21 cellular contexts compared by ENCODE assay signal in genomic region chr3:146154316-146154715, GRCh38.
"Had no signal": no experiment of that assay in that cellular context is flagged by ENCODE, and none has a peak within 500 bp of the region (broad histone marks: within the 10 kb centered on the region; RNA-seq: fewer than 3 reads in every experiment).

No MANE protein-coding gene starts in this region.

- H3K9me3 ChIP-seq: gastrocnemius medialis, testis had no signal

- H3K27ac ChIP-seq: testis had no signal

- H3K27ac Mint-ChIP-seq: activated CD8-positive, alpha-beta T cell treated with anti-CD3 and anti-CD28 coated beads for 36 hours; activated naive CD4-positive, alpha-beta T cell treated with anti-CD3 and anti-CD28 coated beads, Interleukin-2, amount 50 U/mL, for 72 hours; natural killer cell; stimulated activated naive CD8-positive, alpha-beta T cell treated with anti-CD3 and anti-CD28 coated beads, Interleukin-15, Interleukin-2, amounts not matched to agents 100 ng/mL and 50 ng/mL, for 24 hours had no signal

- FAIRE-seq: TTC549, urothelium cell line had no signal

- H3K4me3 Mint-ChIP-seq: activated CD8-positive, alpha-beta T cell treated with anti-CD3 and anti-CD28 coated beads for 36 hours; natural killer cell; stimulated activated naive CD8-positive, alpha-beta T cell treated with anti-CD3 and anti-CD28 coated beads, Interleukin-15, Interleukin-2, amounts not matched to agents 100 ng/mL and 50 ng/mL, for 24 hours had no signal

- H3K4me1 ChIP-seq: testis had no signal

- H3K4me3 ChIP-seq: gastrocnemius medialis, testis had no signal

- H3K27me3 ChIP-seq: gastrocnemius medialis, testis had no signal

- ATAC-seq: activated CD8-positive, alpha-beta T cell treated with anti-CD3 and anti-CD28 coated beads for 36 hours; activated naive CD4-positive, alpha-beta T cell treated with anti-CD3 and anti-CD28 coated beads, Interleukin-2, amount 50 U/mL, for 72 hours; gastrocnemius medialis; left lobe of liver; natural killer cell; WTC11 had no signal

- H3K4me1 Mint-ChIP-seq: natural killer cell had no signal

- DNase-seq: activated CD4-positive, alpha-beta T cell treated with anti-CD3 and anti-CD28 coated beads for 4 hours; activated CD8-positive, alpha-beta memory T cell treated with anti-CD3 and anti-CD28 coated beads, Interleukin-2, amount 50 U/mL, for 4 hours; activated CD8-positive, alpha-beta T cell treated with anti-CD3 and anti-CD28 coated beads for 36 hours; activated effector memory CD4-positive, alpha-beta T cell treated with anti-CD3 and anti-CD28 coated beads, Interleukin-2, amount 50 U/mL, for 16 hours; activated T-cell treated with anti-CD3 and anti-CD28 coated beads, Interleukin-2, amount 50 U/mL, for 48 hours; central memory CD4-positive, alpha-beta T cell; cortex of kidney; effector memory CD4-positive, alpha-beta T cell; gastrocnemius medialis; islet precursor cell; natural killer cell; posterior cingulate gyrus; retina; T-helper 2 cell; testis had no signal

- H3K36me3 Mint-ChIP-seq: activated naive CD4-positive, alpha-beta T cell treated with anti-CD3 and anti-CD28 coated beads, Interleukin-2, amount 50 U/mL, for 72 hours; natural killer cell had no signal

- H3K9me3 Mint-ChIP-seq: activated CD8-positive, alpha-beta T cell treated with anti-CD3 and anti-CD28 coated beads for 36 hours; activated naive CD4-positive, alpha-beta T cell treated with anti-CD3 and anti-CD28 coated beads, Interleukin-2, amount 50 U/mL, for 72 hours; stimulated activated naive CD8-positive, alpha-beta T cell treated with anti-CD3 and anti-CD28 coated beads, Interleukin-15, Interleukin-2, amounts not matched to agents 100 ng/mL and 50 ng/mL, for 24 hours; WTC11 had no signal

- H3K36me3 ChIP-seq: gastrocnemius medialis had no signal
